In genomic region chr4:23888421-23889319, GRCh38 we compare ENCODE assay signal across 8 cellular contexts. TPM values are rescaled to one million over a fixed set of nuclear protein-coding genes. Genes with fewer than 3 reads are reported as not detected.
DNase-seq lines count a peak whose midpoint lies in the region; ATAC-seq and TF ChIP-seq lines count a peak whose summit lies in the region.

No MANE protein-coding gene starts in this region.

- ATAC-seq in IMR-90 (ENCODE audit: low read depth): peak; percentile 70
- ATAC-seq in left lung: peak; percentile 63
- no peak for ATAC-seq in HG02759 (IDR thresholded peaks at IDR 0.05; ENCODE audit: unreplicated experiment)
- ATAC-seq in GM18519 (IDR thresholded peaks at IDR 0.05; ENCODE audit: low FRiP score, unreplicated experiment): no peak

- in situ Hi-C loops in IMR-90 (cut with MboI; ENCODE audit: low sequenced_read_pairs): no loop called here

- H3K56ac ChIP-seq in IMR-90 (ENCODE audit: extremely low read depth, insufficient read depth, low read length): no peak overlapping the region

- H2BK15ac ChIP-seq in IMR-90 (ENCODE audit: low read depth, low read length): no peak overlapping the region

- no peak overlapping the region for H4K91ac ChIP-seq in IMR-90 (ENCODE audit: insufficient read depth, low read depth, low read length)

- peak overlapping the region; percentile 87 for H3K4me2 ChIP-seq in IMR-90 (ENCODE audit: low read depth, low read length)

- 11% methylated on average over 5 of the region's 25 CpGs; no CpG with 5 or more reads in 1 of the 2 experiments for WGBS in IMR-90 (ENCODE audit: extremely low coverage in 2 of 2, insufficient read length in 1 of 2), 2 experiments
- WGBS in testis, 2 donors: 3 to 5% methylated on average over 25 of the region's 25 CpGs

- TF ChIP-seq POLR2A in IMR-90 (IDR thresholded peaks at IDR 0.05; ENCODE audit: low read depth, low read length) (no peak), testis (IDR thresholded peaks at IDR 0.05) (no peak)

- no peaks in the 10 kb centered on the region for H3K27me3 ChIP-seq in IMR-90 (ENCODE audit: control insufficient read depth, insufficient read depth, low read length)
- peaks cover 0 to 3% of the 10 kb centered on the region in 2 donors for H3K27me3 ChIP-seq in left lung
- no peaks in the 10 kb centered on the region for H3K27me3 ChIP-seq in testis

- H3K27ac ChIP-seq in IMR-90 (ENCODE audit: insufficient read depth, low read length): peak overlapping the region; percentile 1
- H3K27ac ChIP-seq in caudate nucleus (ENCODE audit: low read depth, low read length): peak overlapping the region; percentile 82
- peak overlapping the region; percentile 62 to 82 for H3K27ac ChIP-seq in left lung
- H3K27ac ChIP-seq in testis: peak overlapping the region in 1 of 2 donors; percentile 75

- DNase-seq in IMR-90 (peak; percentile 52), caudate nucleus (lab: John Stamatoyannopoulos, UW) (peak in 21 of 61 donors; percentile 7 to 56 (median 26)), left lung (no peak), testis (peak; percentile 39), dermis blood vessel endothelial cell (no peak), HPDE6-E6E7 (ENCODE audit: extremely low spot score) (no peak)

- H3K9me3 ChIP-seq in IMR-90 (ENCODE audit: control insufficient read depth, insufficient read depth, low read length) (no peaks in the 10 kb centered on the region), left lung (no peaks in the 10 kb centered on the region), testis (no peaks in the 10 kb centered on the region)

- no peak overlapping the region for H2AK9ac ChIP-seq in IMR-90 (replicated peaks; ENCODE audit: low read depth, low read length, poor library complexity)

- H3K4me1 ChIP-seq in IMR-90 (ENCODE audit: control insufficient read depth, insufficient read depth, low read length): peaks cover 4% of the 10 kb centered on the region
- no peaks in the 10 kb centered on the region for H3K4me1 ChIP-seq in left lung
- H3K4me1 ChIP-seq in testis: peaks cover 6% of the 10 kb centered on the region

- TF ChIP-seq CTCF in IMR-90 (conservative IDR thresholded peaks at IDR 0.05; ENCODE audit: low read depth, low read length) (no peak), left lung (IDR thresholded peaks at IDR 0.05) (no peak), testis (IDR thresholded peaks at IDR 0.05) (no peak)

- CTCF ChIA-PET in IMR-90 (lab: Yijun Ruan, JAX): interaction anchor here (1.2 kb wide), 1 partner anchor 10 kb away, joined by 5 read pairs; no protein-coding TSS in a partner anchor

- dilution Hi-C loops in IMR-90 (cut with HindIII; ENCODE audit: low sequenced_read_pairs, unreplicated experiment): no loop called here

- no peak overlapping the region for H3K4ac ChIP-seq in IMR-90 (ENCODE audit: low read depth, low read length)

- no peaks in the 10 kb centered on the region; the same call in 1 of the 2 replicates for H3K9me1 ChIP-seq in IMR-90 (ENCODE audit: insufficient read depth, low read length)

- H4K8ac ChIP-seq in IMR-90 (ENCODE audit: low read depth in 2 of 2, low read length in 2 of 2): peak overlapping the region in 1 of 2 experiments; percentile 29; a peak in 1 of 4 replicates

- peak overlapping the region; percentile 22 for H2BK120ac ChIP-seq in IMR-90 (ENCODE audit: low read depth, low read length)

- POLR2A ChIA-PET in IMR-90 (lab: Charles Lee; ENCODE audit: unreplicated experiment): interaction anchor here (1.1 kb wide), 1 partner anchor 9 kb away, joined by 7 read pairs; no protein-coding TSS in a partner anchor

- H2AK5ac ChIP-seq in IMR-90 (ENCODE audit: low read depth, low read length): no peak overlapping the region

- H3K14ac ChIP-seq in IMR-90 (replicated peaks; ENCODE audit: low read depth, low read length): 0 out of 2 replicates have a peak overlapping the region, but pooled peaks have one; percentile 10

- intact Hi-C loops in IMR-90 (cut with micrococcal nuclease) (loop anchor here (5.0 kb wide), 1 partner anchor 214 kb away; no protein-coding TSS in a partner anchor), left lung (cut with DNase I) (no loop called here), testis (cut with DNase I; ENCODE audit: low total_unique reads) (no loop called here)

- H3K36me3 ChIP-seq in IMR-90 (ENCODE audit: control insufficient read depth, insufficient read depth, low read length) (no peaks in the 10 kb centered on the region), left lung (no peaks in the 10 kb centered on the region), testis (ENCODE audit: low read depth, missing control alignments) (no peaks in the 10 kb centered on the region)

- H3K4me3 ChIP-seq in IMR-90 (ENCODE audit: insufficient read depth, low read depth, low read length): peak overlapping the region; percentile 35
- H3K4me3 ChIP-seq in left lung: peak overlapping the region; percentile 37 to 39
- peak overlapping the region; percentile 46 to 49 for H3K4me3 ChIP-seq in testis

- H2BK20ac ChIP-seq in IMR-90 (ENCODE audit: low read depth, low read length): no peak overlapping the region

- H2AFZ ChIP-seq in IMR-90 (replicated peaks; ENCODE audit: low read length, poor library complexity): peak overlapping the region; percentile 84

- no peak overlapping the region for H4K5ac ChIP-seq in IMR-90 (ENCODE audit: low read depth, low read length)

- H3K9ac ChIP-seq in IMR-90 (ENCODE audit: low read depth, low read length): peak overlapping the region; percentile 59

- peak overlapping the region; percentile 9; the same call in 1 of the 2 replicates for H3K23ac ChIP-seq in IMR-90 (ENCODE audit: low read depth, low read length)

- no TSS peak for BruUV-seq in IMR-90 (replicated peaks; lab: Mats Ljungman, UMichigan)

- TF ChIP-seq RAD21 in IMR-90 (IDR thresholded peaks at IDR 0.05; ENCODE audit: low read length): no peak

- no peaks in the 10 kb centered on the region for H4K20me1 ChIP-seq in IMR-90 (ENCODE audit: insufficient read depth, low read length)

- H3K79me1 ChIP-seq in IMR-90 (ENCODE audit: low read depth in 1 of 2, low read length in 2 of 2): no peaks in the 10 kb centered on the region

- peak overlapping the region; percentile 21; the same call in 1 of the 2 replicates for H3K18ac ChIP-seq in IMR-90 (ENCODE audit: low read depth, low read length)

- no peak overlapping the region for H2BK5ac ChIP-seq in IMR-90 (ENCODE audit: low read depth, low read length, poor library complexity, severe bottlenecking)

TF ChIP-seq in IMR-90, 13 proteins besides CTCF, POLR2A, EP300 and RAD21:
- TF ChIP-seq USF2 (IDR thresholded peaks at IDR 0.05; ENCODE audit: low read depth, low read length): peak; percentile 54; the same call in 1 of the 2 replicates
- peak; percentile 23; the same call in 1 of the 2 replicates for TF ChIP-seq CEBPB (IDR thresholded peaks at IDR 0.05; ENCODE audit: low read depth, low read length)
- TF ChIP-seq ELK1 (IDR thresholded peaks at IDR 0.05; ENCODE audit: borderline replicate concordance, low read depth, low read length): no peak

RNA-seq across cellular contexts. Expression of gene PPARGC1A, which starts 1.2 kb away (rescaled TPM):
- under 0.01 TPM in 2 replicates for total RNA-seq in IMR-90 (2012; rRNA removed)
- polyA plus RNA-seq in IMR-90 (2012; rRNA removed): 0.03 TPM in 2 replicates
- polyA plus RNA-seq in IMR-90 (2012; cell fraction: cytosol; rRNA removed): 0.01 TPM in 1 of 2 replicates, not detected in the other
- polyA plus RNA-seq in IMR-90 (2012; cell fraction: nucleus; rRNA removed; ENCODE audit: low replicate concordance): 0.25 TPM in 1 of 2 replicates, not detected in the other
- total RNA-seq in left lung: 1 to 10 TPM; 9.1 to 9.2 TPM
- 10 to 100 TPM; 33.0 to 33.4 TPM for total RNA-seq in testis
- polyA plus RNA-seq in testis (ENCODE audit: insufficient read depth, low read depth, low replicate concordance): 15.4 TPM
- 1.4 and 1.5 TPM in 2 replicates for total RNA-seq in dermis blood vessel endothelial cell

Comparison
In these comparisons a context has a peak if more than half of its experiments do, and no peak if none do; other contexts are left out.
1. ATAC-seq: peak in IMR-90 (single experiment) and left lung (single experiment); none in HG02759 (single experiment) and GM18519 (single experiment).
2. DNase-seq: peak in IMR-90 (single experiment) and testis (single experiment); none in left lung (0 of 2), dermis blood vessel endothelial cell (single experiment) and HPDE6-E6E7 (single experiment).
3. Peak in every context shown above with its lines, with median percentiles within 50 percentile points of each other: H3K4me3 ChIP-seq.